ENCODE assay signal across 14 cellular contexts in genomic region chr7:76998764-76999450, GRCh38. TPM values are rescaled to one million over a fixed set of nuclear protein-coding genes. Genes with fewer than 3 reads are reported as not detected.
DNase-seq lines count a peak whose midpoint lies in the region; ATAC-seq, FAIRE-seq and TF ChIP-seq lines count a peak whose summit lies in the region.
"Not testable (repeated sequence)": the region's sequence is repeated elsewhere in the genome, so short reads cannot be mapped to it uniquely, and the experiment has no call there.
"Had no signal": no experiment of that assay in that cellular context is flagged by ENCODE, and none has a peak within 500 bp of the region (broad histone marks: within the 10 kb centered on the region; RNA-seq: fewer than 3 reads in every experiment).

No MANE protein-coding gene starts in this region.

- not testable (repeated sequence) for TF ChIP-seq CTCF in SK-N-SH (IDR thresholded peaks at IDR 0.05); foreskin keratinocyte (conservative IDR thresholded peaks at IDR 0.05); pancreas (IDR thresholded peaks at IDR 0.05)

- not testable (repeated sequence) for H3K9ac ChIP-seq in SK-N-SH

- DNase-seq in AG08396 (ENCODE audit: low spot score) (peak; percentile 22), GM12891 (ENCODE audit: insufficient read length, low spot score) (peak; percentile 46), NAMALWA (ENCODE audit: low spot score) (peak; percentile 21), SK-N-SH (peak; percentile 67), left lobe of liver (ENCODE audit: low spot score) (peak; percentile 34), pancreas (peak in 1 of 6 donors; percentile 42)
- not testable (repeated sequence) for DNase-seq in foreskin keratinocyte

- not testable (repeated sequence) for H3K9me2 ChIP-seq in SK-N-SH

- TF ChIP-seq EP300 in SK-N-SH (IDR thresholded peaks at IDR 0.05; ENCODE audit: borderline replicate concordance in 1 of 2, low read depth in 1 of 2, low read length in 1 of 2) = not testable (repeated sequence)

- not testable (repeated sequence) for H4K20me1 ChIP-seq in SK-N-SH (ENCODE audit: insufficient read depth)

- H3F3A ChIP-seq in SK-N-SH (replicated peaks; ENCODE audit: insufficient read depth) = not testable (repeated sequence)

- H3K27me3 ChIP-seq in SK-N-SH (ENCODE audit: insufficient read depth); foreskin keratinocyte; pancreas: not testable (repeated sequence)

- not testable (repeated sequence) for H2AFZ ChIP-seq in SK-N-SH (ENCODE audit: low read depth)

- H3K27ac ChIP-seq in SK-N-SH (ENCODE audit: low read depth in 2 of 2, low read length in 1 of 2); foreskin keratinocyte; pancreas: not testable (repeated sequence)
- peak overlapping the region; percentile 22 for H3K27ac ChIP-seq in adipose tissue (ENCODE audit: low read depth, low read length)

- H3K4me3 ChIP-seq in SK-N-SH (ENCODE audit: low read depth in 2 of 2, low read length in 1 of 2); pancreas: not testable (repeated sequence)

- POLR2A ChIA-PET in SK-N-SH (lab: Yijun Ruan, JAX) = not testable (repeated sequence)

- not testable (repeated sequence) for H3K36me3 ChIP-seq in SK-N-SH (replicated peaks in 1 of 2; ENCODE audit: control insufficient read depth in 1 of 2, insufficient read depth in 2 of 2, low read length in 1 of 2); pancreas

- ATAC-seq in foreskin keratinocyte (peak; percentile 40), left lobe of liver (peak; percentile 38), pancreas (peak in 3 of 4 donors; percentile 16 to 26 (median 26))

- intact Hi-C loops in pancreas (cut with DNase I) = loop anchor here in 1 of 3 donors (5.0 kb wide), 1 partner anchor 492 kb away; no protein-coding TSS in a partner anchor

- 78% methylated on average over 9 of the region's 11 CpGs for WGBS in SK-N-SH (ENCODE audit: low lambda C conversion rate)
- 85 to 95% (median 88%) methylated on average over 9 of the region's 11 CpGs for WGBS in adipose tissue, 3 donors
- WGBS in pancreas, 2 donors = 93 to 95% methylated on average over 8 to 11 of the region's 11 CpGs

- H3K9me3 ChIP-seq in SK-N-SH, pancreas: not testable (repeated sequence)

- not testable (repeated sequence) for TF ChIP-seq RAD21 in SK-N-SH (IDR thresholded peaks at IDR 0.05; ENCODE audit: low read length)

- not testable (repeated sequence) for H3K4me2 ChIP-seq in SK-N-SH

- not testable (repeated sequence) for H3K79me2 ChIP-seq in SK-N-SH (ENCODE audit: insufficient read depth)

- not testable (repeated sequence) for H3K4me1 ChIP-seq in SK-N-SH (ENCODE audit: control insufficient read depth in 1 of 2, insufficient read depth in 2 of 2, low read depth in 1 of 2, low read length in 1 of 2); foreskin keratinocyte; pancreas

- not testable (repeated sequence) for TF ChIP-seq POLR2A in GM12891 (IDR thresholded peaks at IDR 0.05; ENCODE audit: low read depth, low read length)

- CTCF ChIA-PET in SK-N-SH (lab: Yijun Ruan, JAX) = not testable (repeated sequence)

- not testable (repeated sequence) for FAIRE-seq in GM12891 (lab: Jason Lieb, UNC); pancreas (lab: Jason Lieb, UNC)

RNA-seq across cellular contexts. Expression of gene SPDYE17, which starts 33.3 kb away (rescaled TPM):
- polyA plus RNA-seq in GM12891 (2012; ENCODE audit: low read depth, missing spikeins) = not detected
- polyA plus RNA-seq in SK-N-SH (2012; rRNA removed) (not detected in 2 replicates), adipose tissue (not detected), foreskin keratinocyte (not detected in 2 replicates), pancreas (not detected)
- polyA plus RNA-seq in SK-N-SH (2012; cell fraction: cytosol; rRNA removed) = not detected in 2 replicates
- not detected in 2 replicates for polyA plus RNA-seq in SK-N-SH (2012; cell fraction: nucleus; rRNA removed)
- total RNA-seq in foreskin keratinocyte (not detected in 2 replicates), left lobe of liver (not detected), pancreas (not detected)
- total RNA-seq: A172; activated CD8-positive, alpha-beta memory T cell treated with anti-CD3 and anti-CD28 coated beads for 36 hours; CD4-positive, alpha-beta memory T cell; GM23248; progenitor cell of endocrine pancreas; T-cell had no signal
- polyA plus RNA-seq: CD4-positive, alpha-beta memory T cell; GM23248 had no signal
